In the genomic region with DNA sequence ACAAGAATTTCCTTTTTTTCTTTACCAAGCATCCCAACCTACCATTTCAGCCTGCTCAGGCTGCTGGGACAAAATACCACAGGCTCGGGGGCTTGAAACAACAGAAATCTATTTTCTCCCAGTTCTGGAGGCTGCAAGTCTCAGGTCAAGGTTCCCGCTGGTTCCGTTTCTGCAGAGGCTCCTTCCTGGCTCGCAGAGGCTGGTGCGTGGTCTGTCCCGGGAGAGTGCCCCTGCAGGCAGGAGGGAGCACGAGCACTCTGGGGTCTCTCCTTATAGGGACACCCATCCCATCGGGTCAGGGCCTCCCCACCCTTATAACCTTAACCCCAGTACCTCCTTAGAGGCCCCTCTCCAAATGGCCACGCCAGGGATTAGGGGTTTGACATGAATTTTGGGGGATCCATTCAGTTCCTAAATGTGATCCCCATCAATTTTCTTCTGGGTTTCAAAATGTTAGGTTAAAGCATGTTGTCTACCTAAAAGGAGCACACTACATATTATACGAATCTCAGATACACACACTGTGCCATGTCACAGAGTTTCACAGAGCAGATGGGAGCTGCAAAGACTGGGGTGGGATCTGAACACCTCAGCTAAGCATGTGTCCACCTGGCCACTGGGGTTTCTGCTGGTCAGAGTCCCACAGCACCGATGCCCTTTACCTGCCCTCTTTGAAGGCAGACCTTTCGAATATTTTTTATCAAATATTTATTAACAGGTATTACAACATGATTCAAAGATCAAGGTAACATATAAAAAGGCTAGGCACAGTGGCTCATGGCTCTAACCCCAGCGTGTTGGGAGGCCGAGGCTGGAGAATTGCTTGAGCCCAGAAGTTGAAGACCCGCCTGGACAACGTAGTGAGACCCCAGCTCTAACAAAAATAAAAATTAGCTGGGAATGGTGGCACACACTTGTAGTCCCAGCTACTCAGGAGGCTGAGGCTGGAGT, we compare ENCODE assay signal across 8 cellular contexts. TPM values are rescaled to one million over a fixed set of nuclear protein-coding genes. Genes with fewer than 3 reads are reported as not detected.
DNase-seq lines count a peak whose midpoint lies in the region; TF ChIP-seq lines count a peak whose summit lies in the region.

No MANE protein-coding gene starts in this region.

- TF ChIP-seq CTCF in GM20000 (IDR thresholded peaks at IDR 0.05; ENCODE audit: extremely low read depth, missing control alignments) (peak; percentile 14), choroid plexus epithelial cell (conservative IDR thresholded peaks at IDR 0.05; ENCODE audit: low read depth, low read length) (peak; percentile 75)

- DNase-seq in AG08395 (ENCODE audit: low spot score) = peak; percentile 60
- DNase-seq in GM20000 (ENCODE audit: low spot score) = peak; percentile 61
- DNase-seq in OCI-M2 (lab: John Stamatoyannopoulos, UW; ENCODE audit: unreplicated experiment) = peak; percentile 26
- peak; percentile 74 for DNase-seq in choroid plexus epithelial cell (ENCODE audit: low read depth)
- peak; percentile 62 to 71 for DNase-seq in lung microvascular endothelial cell (ENCODE audit: low read depth in 2 of 2)
- peak; percentile 64 for DNase-seq in ureter (ENCODE audit: low spot score)
- DNase-seq in NCI-H187 (lab: John Stamatoyannopoulos, UW) = no peak
- no peak for DNase-seq in NCI-H2196 (lab: John Stamatoyannopoulos, UW; ENCODE audit: unreplicated experiment)

- peak overlapping the region; percentile 48 for H3K4me3 ChIP-seq in choroid plexus epithelial cell (ENCODE audit: low read depth, low read length)

RNA-seq across cellular contexts. Expression of a gene that starts 17.6 kb away (rescaled TPM):
- total RNA-seq in lung microvascular endothelial cell (45.1 and 56.5 TPM in 2 replicates), ureter (42.0 TPM)

RNA-seq across cellular contexts. Expression of a gene that starts 21.2 kb away (rescaled TPM):
- 21.8 and 23.4 TPM in 2 replicates for total RNA-seq in lung microvascular endothelial cell
- 18.3 TPM for total RNA-seq in ureter

RNA-seq across cellular contexts. Expression of a gene that starts 38.1 kb away (rescaled TPM):
- 1,563 and 1,665 TPM in 2 replicates for total RNA-seq in lung microvascular endothelial cell
- total RNA-seq in ureter = 1,218 TPM

RNA-seq across cellular contexts. Expression of a gene that starts 58.0 kb away (rescaled TPM):
- total RNA-seq in lung microvascular endothelial cell (under 0.01 and 0.40 TPM in 2 replicates), ureter (2.4 TPM)

Comparison
In these comparisons a context has a peak if more than half of its experiments do, and no peak if none do; other contexts are left out.
1. DNase-seq: peak in AG08395 (single experiment), GM20000 (single experiment), OCI-M2 (single experiment), choroid plexus epithelial cell (single experiment), lung microvascular endothelial cell (2 of 2) and ureter (single experiment); none in NCI-H187 (0 of 2) and NCI-H2196 (single experiment).